In genomic region chr17:62705781-62706597, GRCh38 we compare ENCODE assay signal across 9 cellular contexts.
DNase-seq lines count a peak whose midpoint lies in the region; TF ChIP-seq lines count a peak whose summit lies in the region.
"Had no signal": no experiment of that assay in that cellular context is flagged by ENCODE, and none has a peak within 500 bp of the region (broad histone marks: within the 10 kb centered on the region; RNA-seq: fewer than 3 reads in every experiment).

No MANE protein-coding gene starts in this region.

- H3K27ac ChIP-seq in left ventricle myocardium inferior (replicated peaks): peak overlapping the region; percentile 90
- no peak overlapping the region for H3K27ac ChIP-seq in Karpas-422 (ENCODE audit: low read length)

- peaks cover 37% of the 10 kb centered on the region for H3K4me1 ChIP-seq in left ventricle myocardium inferior
- peaks cover 23% of the 10 kb centered on the region for H3K4me1 ChIP-seq in Karpas-422 (ENCODE audit: low read length)

- no peaks in the 10 kb centered on the region for H3K36me3 ChIP-seq in left ventricle myocardium inferior
- H3K36me3 ChIP-seq in MG63: no peaks in the 10 kb centered on the region
- H3K36me3 ChIP-seq in Karpas-422 (ENCODE audit: insufficient read depth, low read length): no peaks in the 10 kb centered on the region

- intact Hi-C loops in left ventricle myocardium inferior (cut with micrococcal nuclease): loop anchor here (5.0 kb wide), 1 partner anchor 261 kb away; the partner anchor contains the start of gene TANC2

- TF ChIP-seq CTCF in WI38 (IDR thresholded peaks at IDR 0.05; ENCODE audit: low read depth, low read length) (no peak), left ventricle myocardium inferior (IDR thresholded peaks at IDR 0.05; ENCODE audit: borderline replicate concordance) (no peak)

- H3K27me3 ChIP-seq in left ventricle myocardium inferior (ENCODE audit: low read depth) (peaks cover 31% of the 10 kb centered on the region), MG63 (no peaks in the 10 kb centered on the region), Karpas-422 (ENCODE audit: low read length) (no peaks in the 10 kb centered on the region)

- H3K4me3 ChIP-seq in WI38 (ENCODE audit: low read depth, low read length) (peak overlapping the region; percentile 66; the same call in 1 of the 2 replicates), left ventricle myocardium inferior (peak overlapping the region; percentile 78), MG63 (no peak overlapping the region), Karpas-422 (ENCODE audit: low read length) (no peak overlapping the region)

- H3K4me2 ChIP-seq in Karpas-422 (ENCODE audit: low read depth, low read length, poor library complexity, severe bottlenecking): no peak overlapping the region

- no peak overlapping the region for H3K9ac ChIP-seq in Karpas-422 (ENCODE audit: low read length)

- H3K79me2 ChIP-seq in Karpas-422 (ENCODE audit: low read length): no peaks in the 10 kb centered on the region

- no peak overlapping the region for H2AFZ ChIP-seq in Karpas-422 (ENCODE audit: low read length)

- no peaks in the 10 kb centered on the region for H4K20me1 ChIP-seq in Karpas-422 (ENCODE audit: insufficient read depth, low read depth, low read length)

- H3K9me3 ChIP-seq in left ventricle myocardium inferior (replicated peaks) (peaks cover 7% of the 10 kb centered on the region), MG63 (peaks cover 13% of the 10 kb centered on the region), Karpas-422 (ENCODE audit: low read length) (no peaks in the 10 kb centered on the region)

- no peaks in the 10 kb centered on the region for H3K9me2 ChIP-seq in Karpas-422 (replicated peaks; ENCODE audit: insufficient read depth, low read length)

- DNase-seq in EL (peak; percentile 51), left ventricle myocardium inferior (no peak), pons (ENCODE audit: low spot score) (peak; percentile 95), MG63 (no peak), Karpas-422 (no peak), UCSD-AML1 (lab: John Stamatoyannopoulos, UW; ENCODE audit: unreplicated experiment) (no peak), GM19238 (ENCODE audit: insufficient read length, low spot score) (no peak)
- DNase-seq: activated B cell treated with CpG ODN at 0.5 μM for 24 hours had no signal

Comparison
In these comparisons a context has a peak if more than half of its experiments do, and no peak if none do; other contexts are left out.
1. DNase-seq: peak in EL (single experiment) and pons (single experiment); none in left ventricle myocardium inferior (single experiment), MG63 (single experiment), Karpas-422 (single experiment), UCSD-AML1 (single experiment) and GM19238 (single experiment).
2. H3K4me3 ChIP-seq: peak in WI38 (single experiment) and left ventricle myocardium inferior (single experiment); none in MG63 (single experiment) and Karpas-422 (single experiment).